In genomic region chr2:18625563-18625962, GRCh38 we compare ENCODE assay signal across 1 cellular context.
TF ChIP-seq lines count a peak whose summit lies in the region.

No MANE protein-coding gene starts in this region.

TF ChIP-seq in SK-N-SH treated with all-trans-retinoic acid at 6 μM for 48 hours, 23 proteins besides CTCF, POLR2A, EP300 and RAD21 (continued from another document):
- TF ChIP-seq PATZ1 (CRISPR knock-in tag; IDR thresholded peaks at IDR 0.05; ENCODE audit: borderline replicate concordance): no peak
- TF ChIP-seq PPARA (CRISPR knock-in tag; IDR thresholded peaks at IDR 0.05; ENCODE audit: borderline replicate concordance): no peak
- no peak for TF ChIP-seq ESRRG (CRISPR knock-in tag; IDR thresholded peaks at IDR 0.05)
- TF ChIP-seq ZNF8 (CRISPR knock-in tag; IDR thresholded peaks at IDR 0.05): no peak
TF ChIP-seq in SK-N-SH treated with all-trans-retinoic acid at 6 μM for 48 hours: peak in this region for 0.
